1 cellular context compared by ENCODE assay signal in genomic region chr11:68674461-68674860, GRCh38.
TF ChIP-seq lines count a peak whose summit lies in the region.

No MANE protein-coding gene starts in this region.

TF ChIP-seq in H1, 55 proteins besides CTCF, POLR2A, EP300 and RAD21 (continued from another document):
- TF ChIP-seq RBBP5 (IDR thresholded peaks at IDR 0.05; ENCODE audit: borderline replicate concordance, low read depth, low read length) (no peak), SAP30 (IDR thresholded peaks at IDR 0.05; ENCODE audit: insufficient read depth, insufficient replicate concordance, low read length) (no peak), YY1 (IDR thresholded peaks at IDR 0.05; ENCODE audit: low read depth, low read length) (no peak), CBX5 (IDR thresholded peaks at IDR 0.05; ENCODE audit: low read depth, low read length) (no peak)
